Comparison of ENCODE assay signal across 6 cellular contexts in genomic region chr11:67630943-67631331, GRCh38. TPM values are rescaled to one million over a fixed set of nuclear protein-coding genes. Genes with fewer than 3 reads are reported as not detected.
A peak's percentile ranks its signal among the peaks of the same experiment; 100 is the strongest.
DNase-seq lines count a peak whose midpoint lies in the region; ATAC-seq, FAIRE-seq and TF ChIP-seq lines count a peak whose summit lies in the region.

No MANE protein-coding gene starts in this region.

- FAIRE-seq in pancreas (lab: Jason Lieb, UNC): no peak

- H3K9me3 ChIP-seq in HUES48 (ENCODE audit: control insufficient read depth, insufficient read depth, low read length) (no peaks in the 10 kb centered on the region), pancreas (no peaks in the 10 kb centered on the region)

- 52% methylated on average over 16 of the region's 16 CpGs for WGBS in pancreas, 2 donors

- peak overlapping the region; percentile 78 for H3K9ac ChIP-seq in HUES48 (ENCODE audit: low read depth, low read length)

- H3K36me3 ChIP-seq in HUES48 (ENCODE audit: control insufficient read depth, insufficient read depth, low read length) (peaks cover 6% of the 10 kb centered on the region), pancreas (no peaks in the 10 kb centered on the region)

- ATAC-seq in pancreas: no peak
- no peak for ATAC-seq in HG03442 (IDR thresholded peaks at IDR 0.05; ENCODE audit: unreplicated experiment)

- DNase-seq in choroid plexus epithelial cell (ENCODE audit: low read depth) (no peak), pancreas (no peak), globus pallidus (ENCODE audit: low spot score) (no peak)
- DNase-seq in stimulated activated CD4-positive, alpha-beta T cell treated with anti-CD3 and anti-CD28 coated beads, Interleukin-1b, Interleukin-23, amount 100 ng/mL, for 48 hours: no peak

- peaks cover 11% of the 10 kb centered on the region; the same call in 1 of the 2 replicates for H3K4me1 ChIP-seq in HUES48 (ENCODE audit: control insufficient read depth, insufficient read depth, low read length)
- peaks cover 11 to 23% (median 23%) of the 10 kb centered on the region in 3 donors for H3K4me1 ChIP-seq in pancreas

- H3K27me3 ChIP-seq in HUES48 (ENCODE audit: control insufficient read depth, insufficient read depth, low read length) (no peaks in the 10 kb centered on the region), pancreas (no peaks in the 10 kb centered on the region)

- peak overlapping the region; percentile 94 for H3K4me3 ChIP-seq in HUES48 (ENCODE audit: low read depth, low read length)
- H3K4me3 ChIP-seq in choroid plexus epithelial cell (ENCODE audit: low read depth, low read length): peak overlapping the region; percentile 71
- peak overlapping the region; percentile 35 to 73 (median 48) for H3K4me3 ChIP-seq in pancreas

- intact Hi-C loops in pancreas (cut with DNase I): no loop called here

- peak overlapping the region; percentile 93 for H3K27ac ChIP-seq in HUES48 (ENCODE audit: low read depth, low read length)
- H3K27ac ChIP-seq in pancreas: peak overlapping the region; percentile 63 to 89 (median 82)

- TF ChIP-seq CTCF in choroid plexus epithelial cell (conservative IDR thresholded peaks at IDR 0.05; ENCODE audit: low read depth, low read length): no peak
- no peak for TF ChIP-seq CTCF in pancreas (IDR thresholded peaks at IDR 0.05)

RNA-seq across cellular contexts. Expression of gene NUDT8, which starts 1.2 kb away (rescaled TPM):
- 1 to 10 TPM; 4.3 to 7.3 (median 5.8) TPM for total RNA-seq in pancreas
- polyA plus RNA-seq in pancreas: 10 to 100 TPM in 1 of 2 donors, 1 to 10 TPM in 1; 6.4 to 11.0 TPM

RNA-seq across cellular contexts. Expression of gene TBX10, which starts 8.6 kb away (rescaled TPM):
- under 1 TPM in 3 of 6 donors, not detected in 3; 0.09 to 0.37 (median 0.24) TPM for total RNA-seq in pancreas
- under 1 TPM in 1 of 2 donors, not detected in 1; 0.28 TPM for polyA plus RNA-seq in pancreas

RNA-seq across cellular contexts. Expression of gene ACY3, which starts 19.6 kb away (rescaled TPM):
- total RNA-seq in pancreas: 10 to 100 TPM in 1 of 6 donors, 1 to 10 TPM in 5; 5.2 to 14.1 (median 6.9) TPM
- polyA plus RNA-seq in pancreas: 10 to 100 TPM; 16.5 to 17.9 TPM

RNA-seq across cellular contexts. Expression of gene NDUFV1, which starts 24.2 kb away (rescaled TPM):
- total RNA-seq in pancreas: 100 to 1,000 TPM in 4 of 6 donors, 10 to 100 TPM in 2; 82.5 to 126 (median 109) TPM
- polyA plus RNA-seq in pancreas: 100 to 1,000 TPM; 206 to 281 TPM

RNA-seq across cellular contexts. Expression of gene ALDH3B2, which starts 43.5 kb away (rescaled TPM):
- total RNA-seq in pancreas: under 1 TPM in 3 of 6 donors, not detected in 3; 0.17 to 0.50 (median 0.40) TPM
- polyA plus RNA-seq in pancreas: under 1 TPM in 1 of 2 donors, not detected in 1; 0.28 TPM
